9 cellular contexts compared by ENCODE assay signal in the genomic region with DNA sequence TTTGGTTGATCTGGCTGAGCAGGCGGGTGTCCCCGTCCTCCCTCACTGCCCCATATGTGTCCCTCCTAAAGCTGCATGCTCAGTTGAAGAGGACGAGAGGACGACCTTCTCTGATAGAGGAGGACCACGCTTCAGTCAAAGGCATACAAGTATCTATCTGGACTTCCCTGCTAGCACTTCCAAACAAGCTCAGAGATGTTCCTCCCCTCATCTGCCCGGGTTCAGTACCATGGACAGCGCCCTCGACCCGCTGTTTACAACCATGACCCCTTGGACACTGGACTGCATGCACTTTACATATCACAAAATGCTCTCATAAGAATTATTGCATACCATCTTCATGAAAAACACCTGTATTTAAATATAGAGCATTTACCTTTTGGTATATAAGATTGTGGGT.
DNase-seq lines count a peak whose midpoint lies in the region; ATAC-seq and TF ChIP-seq lines count a peak whose summit lies in the region.
"Had no signal": no experiment of that assay in that cellular context is flagged by ENCODE, and none has a peak within 500 bp of the region (broad histone marks: within the 10 kb centered on the region; RNA-seq: fewer than 3 reads in every experiment).

No MANE protein-coding gene starts in this region.

- no peak for ATAC-seq in GM18870 (IDR thresholded peaks at IDR 0.05; ENCODE audit: unreplicated experiment)

- H3K4me3 ChIP-seq in choroid plexus epithelial cell (ENCODE audit: low read depth, low read length): no peak overlapping the region
- H3K4me3 ChIP-seq: SK-N-MC had no signal

- TF ChIP-seq CTCF in choroid plexus epithelial cell (conservative IDR thresholded peaks at IDR 0.05; ENCODE audit: low read depth, low read length): no peak

- peak; percentile 34 for DNase-seq in DMS 273 (lab: John Stamatoyannopoulos, UW; ENCODE audit: unreplicated experiment)
- no peak for DNase-seq in DMS 273 treated with DMSO at 0.1 percent for 48 hours (lab: John Stamatoyannopoulos, UW)
- DNase-seq in activated CD4-positive, alpha-beta T cell treated with anti-CD3 and anti-CD28 coated beads for 1 hour: peak; percentile 24
- peak; percentile 66 for DNase-seq in choroid plexus epithelial cell (ENCODE audit: low read depth)
- peak; percentile 64 for DNase-seq in medulla oblongata (ENCODE audit: extremely low spot score)
- peak; percentile 13 to 25 for DNase-seq in stimulated activated CD8-positive, alpha-beta memory T cell treated with anti-CD3 and anti-CD28 coated beads, Interleukin-7, amount 100 ng/mL, for 4 hours (ENCODE audit: low read depth in 2 of 2)
- DNase-seq in NCI-H1105 treated with DMSO at 0.1 percent for 48 hours (lab: John Stamatoyannopoulos, UW): no peak

Comparison
In these comparisons a context has a peak if more than half of its experiments do, and no peak if none do; other contexts are left out.
1. DNase-seq: peak in DMS 273 (single experiment), activated CD4-positive, alpha-beta T cell treated with anti-CD3 and anti-CD28 coated beads for 1 hour (single experiment), choroid plexus epithelial cell (single experiment), medulla oblongata (single experiment) and stimulated activated CD8-positive, alpha-beta memory T cell treated with anti-CD3 and anti-CD28 coated beads, Interleukin-7, amount 100 ng/mL, for 4 hours (2 of 2); none in DMS 273 treated with DMSO at 0.1 percent for 48 hours (single experiment) and NCI-H1105 treated with DMSO at 0.1 percent for 48 hours (single experiment).